21 cellular contexts compared by ENCODE assay signal in genomic region chr6:10449751-10450150, GRCh38. TPM values are rescaled to one million over a fixed set of nuclear protein-coding genes. Genes with fewer than 3 reads are reported as not detected.
A peak's percentile ranks its signal among the peaks of the same experiment; 100 is the strongest.
DNase-seq lines count a peak whose midpoint lies in the region; ATAC-seq, FAIRE-seq and TF ChIP-seq lines count a peak whose summit lies in the region.
"Had no signal": no experiment of that assay in that cellular context is flagged by ENCODE, and none has a peak within 500 bp of the region (broad histone marks: within the 10 kb centered on the region; RNA-seq: fewer than 3 reads in every experiment).

No MANE protein-coding gene starts in this region.

- no peak for TF ChIP-seq POLR2A in HCT116 (IDR thresholded peaks at IDR 0.05; ENCODE audit: borderline replicate concordance, extremely low read depth, insufficient read depth, insufficient read length)

- no peak for DNase-seq in HCT116 (ENCODE audit: low read depth, low spot score)
- DNase-seq in OCI-M1 (lab: John Stamatoyannopoulos, UW) = peak; percentile 18
- DNase-seq in bronchial epithelial cell (ENCODE audit: low read depth) = peak; percentile 72
- DNase-seq in kidney tubule cell (ENCODE audit: low spot score) = peak; percentile 57
- no peak for DNase-seq in CD8-positive, alpha-beta T cell
- no peak for DNase-seq in Caco-2
- no peak for DNase-seq in activated CD8-positive, alpha-beta T cell treated with anti-CD3 and anti-CD28 coated beads, Interleukin-2, amount 10 ng/mL, durations not matched to agents 7 days and 5 days
- DNase-seq: GF-D8; IMR-90; Karpas-422; MM.1S; NCI-H1105; NCI-H1694; NCI-H2081 treated with DMSO at 0.1 percent for 48 hours; NCI-H510A; NCI-H748 treated with DMSO at 0.1 percent for 48 hours; NK-92 treated with Interleukin-12 subunit alpha and Interleukin-12 subunit beta, amount 100 ng/mL, for 24 hours; SJCRH30 had no signal

- ATAC-seq in HCT116 = no peak
- ATAC-seq in CD8-positive, alpha-beta T cell = no peak
- ATAC-seq in activated CD8-positive, alpha-beta T cell treated with anti-CD3 and anti-CD28 coated beads, Interleukin-2, amount 10 ng/mL, durations not matched to agents 7 days and 5 days = no peak
- ATAC-seq: GM12878 had no signal

- RAD21 ChIA-PET in HCT116 (lab: Charles Lee; ENCODE audit: low non-redundant PET in 1 of 2, low total read pairs in 2 of 2, uncharacterized antibody in 2 of 2, unreplicated experiment in 2 of 2) = interaction anchor here in 1 of 2 experiments (1.1 kb wide), 1 partner anchor 15 kb away, joined by 3 read pairs; no protein-coding TSS in a partner anchor

- H3K36me3 Mint-ChIP-seq in CD8-positive, alpha-beta T cell = no peaks in the 10 kb centered on the region
- H3K36me3 Mint-ChIP-seq in Caco-2 (ENCODE audit: insufficient read depth, unreplicated experiment) = no peaks in the 10 kb centered on the region
- no peaks in the 10 kb centered on the region for H3K36me3 Mint-ChIP-seq in activated CD8-positive, alpha-beta T cell treated with anti-CD3 and anti-CD28 coated beads, Interleukin-2, amount 10 ng/mL, durations not matched to agents 7 days and 5 days (ENCODE audit: low read depth)
- H3K36me3 Mint-ChIP-seq: CD14-positive monocyte had no signal

- no peaks in the 10 kb centered on the region for H3K9me3 Mint-ChIP-seq in CD8-positive, alpha-beta T cell
- no peaks in the 10 kb centered on the region for H3K9me3 Mint-ChIP-seq in Caco-2 (ENCODE audit: unreplicated experiment)
- H3K9me3 Mint-ChIP-seq in activated CD8-positive, alpha-beta T cell treated with anti-CD3 and anti-CD28 coated beads, Interleukin-2, amount 10 ng/mL, durations not matched to agents 7 days and 5 days (ENCODE audit: insufficient read depth) = no peaks in the 10 kb centered on the region

- H2AFZ ChIP-seq in HCT116 (ENCODE audit: low read depth, low read length, poor library complexity, severe bottlenecking) = no peak overlapping the region

- H3K4me1 Mint-ChIP-seq in CD8-positive, alpha-beta T cell (ENCODE audit: low read depth) = no peaks in the 10 kb centered on the region
- no peaks in the 10 kb centered on the region for H3K4me1 Mint-ChIP-seq in Caco-2 (ENCODE audit: low read depth, unreplicated experiment)
- H3K4me1 Mint-ChIP-seq in activated CD8-positive, alpha-beta T cell treated with anti-CD3 and anti-CD28 coated beads, Interleukin-2, amount 10 ng/mL, durations not matched to agents 7 days and 5 days (ENCODE audit: low read depth) = no peaks in the 10 kb centered on the region
- H3K4me1 Mint-ChIP-seq: CD14-positive monocyte had no signal

- no peaks in the 10 kb centered on the region for H3K9me2 ChIP-seq in HCT116 (ENCODE audit: insufficient read depth)

- H3K9ac ChIP-seq in HCT116 (ENCODE audit: low read length) = no peak overlapping the region

- no TSS peak for BruUV-seq in HCT116 (replicated peaks; lab: Mats Ljungman, UMichigan)
- BruUV-seq in Caco-2 (replicated peaks; lab: Mats Ljungman, UMichigan) = no TSS peak

- no peaks in the 10 kb centered on the region for H4K20me1 ChIP-seq in HCT116 (ENCODE audit: insufficient read depth)

- CTCF ChIA-PET in HCT116 (lab: Charles Lee) = no interaction called here
- CTCF ChIA-PET in CD8-positive, alpha-beta T cell (lab: Charles Lee) = no interaction called here
- CTCF ChIA-PET in Caco-2 (lab: Charles Lee) = no interaction called here
- CTCF ChIA-PET in activated CD8-positive, alpha-beta T cell treated with anti-CD3 and anti-CD28 coated beads, Interleukin-2, amount 10 ng/mL, durations not matched to agents 7 days and 5 days (lab: Charles Lee) = no interaction called here

- H3K27ac Mint-ChIP-seq in CD8-positive, alpha-beta T cell = no peak overlapping the region
- H3K27ac Mint-ChIP-seq in Caco-2 (ENCODE audit: unreplicated experiment) = no peak overlapping the region
- no peak overlapping the region for H3K27ac Mint-ChIP-seq in activated CD8-positive, alpha-beta T cell treated with anti-CD3 and anti-CD28 coated beads, Interleukin-2, amount 10 ng/mL, durations not matched to agents 7 days and 5 days
- H3K27ac Mint-ChIP-seq: CD14-positive monocyte had no signal

- no peak overlapping the region for H3K4me3 ChIP-seq in HCT116 (replicated peaks in 1 of 2; ENCODE audit: low read depth in 1 of 2, low read length in 2 of 2)
- H3K4me3 ChIP-seq in bronchial epithelial cell (ENCODE audit: low read depth, low read length) = no peak overlapping the region
- H3K4me3 ChIP-seq in CD8-positive, alpha-beta T cell (ENCODE audit: low read depth, low read length) = no peak overlapping the region
- no peak overlapping the region for H3K4me3 ChIP-seq in Caco-2 (ENCODE audit: low read depth, low read length)
- H3K4me3 ChIP-seq: GM12878, SJCRH30 had no signal

- 0 out of 2 replicates have a peak overlapping the region, but pooled peaks have one; percentile 26 for H3K4me2 ChIP-seq in HCT116 (ENCODE audit: low read length)

- H3K27me3 Mint-ChIP-seq in CD8-positive, alpha-beta T cell (ENCODE audit: low read depth) = peaks cover 9% of the 10 kb centered on the region
- H3K27me3 Mint-ChIP-seq in Caco-2 (ENCODE audit: insufficient read depth, unreplicated experiment) = no peaks in the 10 kb centered on the region
- H3K27me3 Mint-ChIP-seq in activated CD8-positive, alpha-beta T cell treated with anti-CD3 and anti-CD28 coated beads, Interleukin-2, amount 10 ng/mL, durations not matched to agents 7 days and 5 days (ENCODE audit: low read depth) = no peaks in the 10 kb centered on the region

- no peaks in the 10 kb centered on the region for H3K79me2 ChIP-seq in HCT116 (ENCODE audit: insufficient read depth, low read length)

- POLR2A ChIA-PET in HCT116 (lab: Charles Lee) (interaction anchor here (1.7 kb wide), 1 partner anchor 9 kb away, joined by 5 read pairs; no protein-coding TSS in a partner anchor), Caco-2 (lab: Charles Lee) (no interaction called here)
- POLR2A ChIA-PET in CD8-positive, alpha-beta T cell (lab: Charles Lee) = no interaction called here
- POLR2A ChIA-PET in activated CD8-positive, alpha-beta T cell treated with anti-CD3 and anti-CD28 coated beads, Interleukin-2, amount 10 ng/mL, durations not matched to agents 7 days and 5 days (lab: Charles Lee) = no interaction called here

- peaks cover 16 to 52% of the 10 kb centered on the region in 2 experiments for H3K4me1 ChIP-seq in HCT116 (ENCODE audit: control insufficient read depth in 1 of 2, insufficient read depth in 2 of 2, low read length in 2 of 2)
- H3K4me1 ChIP-seq in CD8-positive, alpha-beta T cell (ENCODE audit: insufficient read depth, low read length) = no peaks in the 10 kb centered on the region
- peaks cover 4% of the 10 kb centered on the region; the same call in 1 of the 2 replicates for H3K4me1 ChIP-seq in Caco-2
- H3K4me1 ChIP-seq: SJCRH30 had no signal

- H3K36me3 ChIP-seq in HCT116 (ENCODE audit: control insufficient read depth in 1 of 2, insufficient read depth in 2 of 2, low read length in 2 of 2) (no peaks in the 10 kb centered on the region), bronchial epithelial cell (ENCODE audit: control insufficient read depth, insufficient read depth, low read length) (no peaks in the 10 kb centered on the region), Caco-2 (ENCODE audit: control insufficient read depth, insufficient read depth, low read length) (no peaks in the 10 kb centered on the region)
- no peaks in the 10 kb centered on the region for H3K36me3 ChIP-seq in CD8-positive, alpha-beta T cell (ENCODE audit: insufficient read depth, low read length)
- H3K36me3 ChIP-seq: SJCRH30 had no signal

- H3K27ac ChIP-seq in HCT116 (ENCODE audit: low read depth, low read length) = no peak overlapping the region
- H3K27ac ChIP-seq in CD8-positive, alpha-beta T cell (ENCODE audit: low read depth, low read length) = no peak overlapping the region
- H3K27ac ChIP-seq: SJCRH30 had no signal

- FAIRE-seq in bronchial epithelial cell (lab: Jason Lieb, UNC) = no peak
- FAIRE-seq: GM12878, GM19239 had no signal

- H3K9me3 ChIP-seq in HCT116 (ENCODE audit: control insufficient read depth in 1 of 2, insufficient read depth in 1 of 2, low read depth in 1 of 2, low read length in 2 of 2) (no peaks in the 10 kb centered on the region), Caco-2 (no peaks in the 10 kb centered on the region)
- no peaks in the 10 kb centered on the region for H3K9me3 ChIP-seq in CD8-positive, alpha-beta T cell (ENCODE audit: low read length)
- H3K9me3 ChIP-seq: SJCRH30 had no signal

- TF ChIP-seq CTCF in HCT116 (IDR thresholded peaks at IDR 0.05 in 2 of 3, conservative IDR thresholded peaks at IDR 0.05 in 1 of 3; ENCODE audit: borderline replicate concordance in 1 of 3, insufficient read depth in 1 of 3, low read depth in 2 of 3, low read length in 2 of 3) (no peak), bronchial epithelial cell (IDR thresholded peaks at IDR 0.05; ENCODE audit: insufficient read depth, low read length, severe bottlenecking) (no peak), Caco-2 (IDR thresholded peaks at IDR 0.05; ENCODE audit: insufficient read depth in 1 of 2, low read depth in 1 of 2, low read length in 1 of 2, severe bottlenecking in 1 of 2, unreplicated experiment in 1 of 2) (no peak)
- TF ChIP-seq CTCF in CD8-positive, alpha-beta T cell (IDR thresholded peaks at IDR 0.05) = no peak

- TF ChIP-seq RAD21 in HCT116 (IDR thresholded peaks at IDR 0.05; ENCODE audit: low read depth) = no peak

- H3K4me3 Mint-ChIP-seq in CD8-positive, alpha-beta T cell = no peak overlapping the region
- no peak overlapping the region for H3K4me3 Mint-ChIP-seq in Caco-2 (ENCODE audit: unreplicated experiment)
- H3K4me3 Mint-ChIP-seq in activated CD8-positive, alpha-beta T cell treated with anti-CD3 and anti-CD28 coated beads, Interleukin-2, amount 10 ng/mL, durations not matched to agents 7 days and 5 days = no peak overlapping the region
- H3K4me3 Mint-ChIP-seq: CD14-positive monocyte had no signal

- intact Hi-C loops in HCT116 (cut with micrococcal nuclease) = no loop called here
- intact Hi-C loops in CD8-positive, alpha-beta T cell (cut with DNase I, micrococcal nuclease) = no loop called here
- intact Hi-C loops in Caco-2 (cut with micrococcal nuclease; ENCODE audit: unreplicated experiment) = no loop called here

- H3K27me3 ChIP-seq in HCT116 (ENCODE audit: insufficient read depth, low read length) (no peaks in the 10 kb centered on the region), bronchial epithelial cell (ENCODE audit: control insufficient read depth, insufficient read depth, low read length) (no peaks in the 10 kb centered on the region), Caco-2 (replicated peaks; ENCODE audit: control insufficient read depth, insufficient read depth, low read length) (no peaks in the 10 kb centered on the region)
- no peaks in the 10 kb centered on the region for H3K27me3 ChIP-seq in CD8-positive, alpha-beta T cell (ENCODE audit: insufficient read depth, low read length)
- H3K27me3 ChIP-seq: SJCRH30 had no signal

TF ChIP-seq in HCT116, 20 proteins besides CTCF, POLR2A, EP300 and RAD21 (continues in another document):
- TF ChIP-seq EGR1 (IDR thresholded peaks at IDR 0.05; ENCODE audit: low read depth) = no peak
- TF ChIP-seq SP1 (IDR thresholded peaks at IDR 0.05; ENCODE audit: low read depth) = 0 out of 2 replicates have a peak, but pooled peaks have one; percentile 10

RNA-seq across cellular contexts. Expression of gene TFAP2A, which starts 34.9 kb away (rescaled TPM):
- 24.3 TPM for total RNA-seq in HCT116 (2021; ENCODE audit: unreplicated experiment)
- 17.3 and 17.4 TPM in 2 replicates for polyA plus RNA-seq in HCT116 (2012)
- 3.4 and 6.3 TPM in 2 replicates for total RNA-seq in bronchial epithelial cell
- under 1 TPM in 1 of 2 experiments, not detected in 1; 0.24 TPM for total RNA-seq in CD8-positive, alpha-beta T cell
- total RNA-seq in Caco-2 (2022) = 6.3 and 8.7 TPM in 2 replicates
- total RNA-seq in activated CD8-positive, alpha-beta T cell treated with anti-CD3 and anti-CD28 coated beads, Interleukin-2, amount 10 ng/mL, durations not matched to agents 7 days and 5 days = not detected
- polyA plus RNA-seq: CD14-positive monocyte had no signal

Comparison
In these comparisons a context has a peak if more than half of its experiments do, and no peak if none do; other contexts are left out.
1. DNase-seq: peak in OCI-M1 (single experiment), bronchial epithelial cell (single experiment) and kidney tubule cell (single experiment); none in HCT116 (single experiment), CD8-positive, alpha-beta T cell (0 of 7), Caco-2 (0 of 2) and activated CD8-positive, alpha-beta T cell treated with anti-CD3 and anti-CD28 coated beads, Interleukin-2, amount 10 ng/mL, durations not matched to agents 7 days and 5 days (single experiment).